In genomic region chr2:111191877-111192276, GRCh38 we compare ENCODE assay signal across 28 cellular contexts.
"Had no signal": no experiment of that assay in that cellular context is flagged by ENCODE, and none has a peak within 500 bp of the region (broad histone marks: within the 10 kb centered on the region; RNA-seq: fewer than 3 reads in every experiment).

No MANE protein-coding gene starts in this region.

- H3K27ac Mint-ChIP-seq: activated CD4-positive, alpha-beta memory T cell treated with anti-CD3 and anti-CD28 coated beads for 36 hours; activated CD4-positive, alpha-beta T cell treated with anti-CD3 and anti-CD28 coated beads, Interleukin-2, amount 10 ng/mL, durations not matched to agents 7 days and 5 days; activated naive CD4-positive, alpha-beta T cell treated with anti-CD3 and anti-CD28 coated beads, Interleukin-2, amount 10 ng/mL, durations not matched to agents 7 days and 5 days; activated naive CD8-positive, alpha-beta T cell treated with anti-CD3 and anti-CD28 coated beads for 36 hours; activated T-cell treated with anti-CD3 and anti-CD28 coated beads, Interleukin-2, amount 50 U/mL, for 72 hours; activated T-helper 2 cell treated with anti-CD3 and anti-CD28 coated beads, Interferon-gamma antibody, Interleukin-2, Interleukin-4, amounts not matched to agents 10 μg/mL and 5 μg/mL and 100 μg/mL, durations not matched to agents 14 hours and 24 hours and 36 hours had no signal

- H3K4me3 ChIP-seq: breast epithelium, SJCRH30 had no signal

- H3K27me3 ChIP-seq: breast epithelium, SJCRH30 had no signal

- H3K36me3 Mint-ChIP-seq: activated CD4-positive, alpha-beta memory T cell treated with anti-CD3 and anti-CD28 coated beads for 36 hours; activated naive CD4-positive, alpha-beta T cell treated with anti-CD3 and anti-CD28 coated beads, Interleukin-2, amount 10 ng/mL, durations not matched to agents 7 days and 5 days; activated naive CD8-positive, alpha-beta T cell treated with anti-CD3 and anti-CD28 coated beads for 36 hours had no signal

- H3K4me3 Mint-ChIP-seq: activated CD4-positive, alpha-beta memory T cell treated with anti-CD3 and anti-CD28 coated beads for 36 hours; activated CD4-positive, alpha-beta T cell treated with anti-CD3 and anti-CD28 coated beads, Interleukin-2, amount 10 ng/mL, durations not matched to agents 7 days and 5 days; activated naive CD4-positive, alpha-beta T cell treated with anti-CD3 and anti-CD28 coated beads, Interleukin-2, amount 10 ng/mL, durations not matched to agents 7 days and 5 days; activated naive CD8-positive, alpha-beta T cell treated with anti-CD3 and anti-CD28 coated beads for 36 hours; activated T-cell treated with anti-CD3 and anti-CD28 coated beads, Interleukin-2, amount 50 U/mL, for 72 hours had no signal

- ATAC-seq: activated T-cell treated with anti-CD3 and anti-CD28 coated beads, Interleukin-2, amount 50 U/mL, for 72 hours; Panc1; Right ventricle myocardium inferior had no signal

- H3K4me2 ChIP-seq: SK-N-SH had no signal

- H3K4me1 ChIP-seq: breast epithelium, SJCRH30 had no signal

- H3K9me2 ChIP-seq: SK-N-SH had no signal

- H3K9me3 ChIP-seq: breast epithelium, SJCRH30, SK-N-SH had no signal

- H3K4me1 Mint-ChIP-seq: activated CD4-positive, alpha-beta T cell treated with anti-CD3 and anti-CD28 coated beads, Interleukin-2, amount 10 ng/mL, durations not matched to agents 7 days and 5 days; activated naive CD4-positive, alpha-beta T cell treated with anti-CD3 and anti-CD28 coated beads, Interleukin-2, amount 10 ng/mL, durations not matched to agents 7 days and 5 days had no signal

- H3K9me3 Mint-ChIP-seq: activated CD4-positive, alpha-beta memory T cell treated with anti-CD3 and anti-CD28 coated beads for 36 hours; activated CD4-positive, alpha-beta T cell treated with anti-CD3 and anti-CD28 coated beads, Interleukin-2, amount 10 ng/mL, durations not matched to agents 7 days and 5 days; activated naive CD4-positive, alpha-beta T cell treated with anti-CD3 and anti-CD28 coated beads, Interleukin-2, amount 10 ng/mL, durations not matched to agents 7 days and 5 days; activated naive CD8-positive, alpha-beta T cell treated with anti-CD3 and anti-CD28 coated beads for 36 hours; activated T-cell treated with anti-CD3 and anti-CD28 coated beads, Interleukin-2, amount 50 U/mL, for 72 hours; activated T-helper 2 cell treated with anti-CD3 and anti-CD28 coated beads, Interferon-gamma antibody, Interleukin-2, Interleukin-4, amounts not matched to agents 10 μg/mL and 5 μg/mL and 100 μg/mL, durations not matched to agents 14 hours and 24 hours and 36 hours had no signal

- H3K27ac ChIP-seq: breast epithelium, SJCRH30, VCaP had no signal

- H3K9ac ChIP-seq: SK-N-SH had no signal

- H3K36me3 ChIP-seq: breast epithelium, SJCRH30 had no signal

- DNase-seq: activated CD4-positive, alpha-beta memory T cell treated with anti-CD3 and anti-CD28 coated beads for 36 hours; activated CD4-positive, alpha-beta T cell treated with anti-CD3 and anti-CD28 coated beads, Interleukin-2, amount 10 ng/mL, durations not matched to agents 7 days and 5 days; activated CD4-positive, CD25-positive, alpha-beta regulatory T cell; activated gamma-delta T cell treated with Interleukin-2 at 50 U/mL for 16 hours; activated naive CD4-positive, alpha-beta T cell treated with anti-CD3 and anti-CD28 coated beads, Interleukin-2, amount 10 ng/mL, durations not matched to agents 7 days and 5 days; activated naive CD8-positive, alpha-beta T cell treated with anti-CD3 and anti-CD28 coated beads for 36 hours; activated T-cell treated with anti-CD3 and anti-CD28 coated beads for 4 hours; activated T-cell treated with anti-CD3 and anti-CD28 coated beads, Interleukin-2, amount 50 U/mL, for 72 hours; caudate nucleus; KBM-7; NCI-H1092; NCI-H1417; NCI-H1930; NCI-H2171; NCI-H2227 treated with DMSO at 0.1 percent for 48 hours; NCI-H446 treated with DMSO at 0.1 percent for 48 hours; NCI-H526; NCI-H82; OCI-M1; RPMI8226; SJCRH30; SK-N-SH; T-helper 1 cell had no signal
